ENCODE assay signal across 12 cellular contexts in genomic region chr12:77231548-77231947, GRCh38.
A peak's percentile ranks its signal among the peaks of the same experiment; 100 is the strongest.
DNase-seq lines count a peak whose midpoint lies in the region; ATAC-seq and TF ChIP-seq lines count a peak whose summit lies in the region.
"Had no signal": no experiment of that assay in that cellular context is flagged by ENCODE, and none has a peak within 500 bp of the region (broad histone marks: within the 10 kb centered on the region; RNA-seq: fewer than 3 reads in every experiment).

No MANE protein-coding gene starts in this region.

- no peaks in the 10 kb centered on the region for H3K9me3 ChIP-seq in Peyer's patch
- H3K9me3 ChIP-seq in SJCRH30 (replicated peaks): no peaks in the 10 kb centered on the region

- CTCF ChIA-PET in RWPE1 (lab: Yijun Ruan, JAX): interaction anchor here (0.6 to 0.8 kb wide), 3 partner anchors 24 to 167 kb away, joined by 3 to 4 read pairs (median 3); no protein-coding TSS in a partner anchor

- H3K27ac ChIP-seq in Peyer's patch (peak overlapping the region in 1 of 4 donors; percentile 8), SJCRH30 (no peak overlapping the region), RWPE1 (no peak overlapping the region)
- H3K27ac ChIP-seq: WERI-Rb-1 had no signal

- peak; percentile 95 for ATAC-seq in omental fat pad (ENCODE audit: low FRiP score)
- ATAC-seq in HG03095 (IDR thresholded peaks at IDR 0.05; ENCODE audit: unreplicated experiment): no peak

- H3K4me3 ChIP-seq in Peyer's patch (no peak overlapping the region), epithelial cell of esophagus (ENCODE audit: low read length) (no peak overlapping the region), SJCRH30 (no peak overlapping the region)

- peak; percentile 68 for DNase-seq in AG20443 (ENCODE audit: low spot score)
- DNase-seq in Peyer's patch: peak in 2 of 3 donors; percentile 56 to 68
- peak; percentile 45 for DNase-seq in epithelial cell of esophagus (ENCODE audit: low read depth)
- DNase-seq in omental fat pad (ENCODE audit: low spot score): peak; percentile 73
- no peak for DNase-seq in SJCRH30
- DNase-seq in RWPE1 (ENCODE audit: low spot score): no peak
- no peak for DNase-seq in T-helper 9 cell
- DNase-seq: DMS153; NCI-H2171 treated with DMSO at 0.1 percent for 48 hours; stimulated activated CD4-positive, alpha-beta T cell treated with anti-CD3 and anti-CD28 coated beads, Interleukin-12 subunit alpha, Interleukin-12 subunit beta, amount 100 ng/mL, for 4 hours; WERI-Rb-1 had no signal

- H3K36me3 ChIP-seq in Peyer's patch: no peaks in the 10 kb centered on the region
- no peaks in the 10 kb centered on the region for H3K36me3 ChIP-seq in SJCRH30
- H3K36me3 ChIP-seq: WERI-Rb-1 had no signal

- H3K4me1 ChIP-seq in Peyer's patch: peaks cover 0 to 7% (median 0%) of the 10 kb centered on the region in 4 donors
- no peaks in the 10 kb centered on the region for H3K4me1 ChIP-seq in SJCRH30

- H3K27me3 ChIP-seq in Peyer's patch (no peaks in the 10 kb centered on the region), SJCRH30 (no peaks in the 10 kb centered on the region)

- TF ChIP-seq CTCF in Peyer's patch (IDR thresholded peaks at IDR 0.05) (no peak), epithelial cell of esophagus (IDR thresholded peaks at IDR 0.05; ENCODE audit: insufficient read depth, low read depth, low read length, missing control alignments) (no peak), omental fat pad (IDR thresholded peaks at IDR 0.05) (no peak), RWPE1 (conservative IDR thresholded peaks at IDR 0.05; ENCODE audit: low read depth) (no peak)

- TF ChIP-seq POLR2A in Peyer's patch (IDR thresholded peaks at IDR 0.05): no peak

- POLR2A ChIA-PET in RWPE1 (lab: Yijun Ruan, JAX; ENCODE audit: low non-redundant PET): no interaction called here

Comparison
In these comparisons a context has a peak if more than half of its experiments do, and no peak if none do; other contexts are left out.
1. DNase-seq: peak in AG20443 (single experiment), Peyer's patch (2 of 3), epithelial cell of esophagus (single experiment) and omental fat pad (single experiment); none in SJCRH30 (0 of 2), RWPE1 (single experiment) and T-helper 9 cell (single experiment).